21 cellular contexts compared by ENCODE assay signal in the genomic region with DNA sequence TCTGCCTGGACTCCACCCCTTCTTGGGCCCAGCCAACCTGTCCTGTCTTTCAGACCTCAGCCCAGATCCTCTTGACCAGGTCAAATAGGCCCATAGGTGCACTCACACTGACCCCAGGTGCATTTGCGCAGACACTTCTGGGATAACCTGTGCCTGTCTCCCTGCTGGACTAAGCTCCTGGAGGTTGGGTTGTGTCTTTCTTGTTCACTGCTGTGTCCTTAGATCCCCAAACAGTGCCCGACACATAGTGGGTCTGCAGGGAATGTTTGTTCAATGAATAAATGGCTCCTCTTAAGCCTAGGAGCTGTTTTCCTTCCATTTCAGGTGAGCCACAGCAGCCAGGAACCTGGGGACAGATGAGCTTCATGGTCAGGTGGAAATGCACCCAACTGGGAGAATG. TPM values are rescaled to one million over a fixed set of nuclear protein-coding genes. Genes with fewer than 3 reads are reported as not detected.
DNase-seq lines count a peak whose midpoint lies in the region; ATAC-seq, FAIRE-seq and TF ChIP-seq lines count a peak whose summit lies in the region.
"Had no signal": no experiment of that assay in that cellular context is flagged by ENCODE, and none has a peak within 500 bp of the region (broad histone marks: within the 10 kb centered on the region; RNA-seq: fewer than 3 reads in every experiment).

No MANE protein-coding gene starts in this region.

- TF ChIP-seq CTCF in K562 (IDR thresholded peaks at IDR 0.05 in 2 of 3, conservative IDR thresholded peaks at IDR 0.05 in 1 of 3; ENCODE audit: insufficient read depth in 2 of 3, low read depth in 1 of 3, low read length in 3 of 3): no peak

- intact Hi-C loops in K562 (cut with micrococcal nuclease): no loop called here
- intact Hi-C loops in sciatic nerve (cut with DNase I): no loop called here

- H3K9me3 ChIP-seq in K562 (replicated peaks; ENCODE audit: control insufficient read depth, insufficient read depth, low read depth, low read length): no peaks in the 10 kb centered on the region
- H3K9me3 ChIP-seq in mesenchymal stem cell (ENCODE audit: control insufficient read depth, low read length): no peaks in the 10 kb centered on the region
- H3K9me3 ChIP-seq: BLaER1 treated with 17β-estradiol and CSF1 and Interleukin-3, amounts not matched to agents 10 nM and 100 nM; HAP-1 had no signal

- H3K36me3 Mint-ChIP-seq in activated naive CD4-positive, alpha-beta T cell treated with anti-CD3 and anti-CD28 coated beads, Interleukin-2, amount 10 ng/mL, durations not matched to agents 7 days and 5 days: peaks cover 56% of the 10 kb centered on the region

- CTCF ChIA-PET in activated naive CD4-positive, alpha-beta T cell treated with anti-CD3 and anti-CD28 coated beads, Interleukin-2, amount 10 ng/mL, durations not matched to agents 7 days and 5 days (lab: Charles Lee): no interaction called here
- CTCF ChIA-PET in K562 (lab: Yijun Ruan, JAX; ENCODE audit: low intra/inter-chr PET ratio): no interaction called here

- no peaks in the 10 kb centered on the region for H3K27me3 Mint-ChIP-seq in activated naive CD4-positive, alpha-beta T cell treated with anti-CD3 and anti-CD28 coated beads, Interleukin-2, amount 10 ng/mL, durations not matched to agents 7 days and 5 days
- H3K27me3 Mint-ChIP-seq: B cell had no signal

- no peak overlapping the region for H3K18ac ChIP-seq in mesenchymal stem cell (ENCODE audit: low read depth in 1 of 2, low read length in 2 of 2)

- no peaks in the 10 kb centered on the region for H4K20me1 ChIP-seq in K562 (replicated peaks; ENCODE audit: control insufficient read depth, insufficient read depth, low read length)

- H3K27ac ChIP-seq in K562 (ENCODE audit: extremely low read depth, low read depth, low read length) (no peak overlapping the region), mesenchymal stem cell (ENCODE audit: low read length, poor library complexity, severe bottlenecking) (no peak overlapping the region)
- H3K27ac ChIP-seq: BLaER1 treated with 17β-estradiol and CSF1 and Interleukin-3, amounts not matched to agents 10 nM and 100 nM; GM23248 had no signal

- no peaks in the 10 kb centered on the region for H3K79me2 ChIP-seq in K562 (ENCODE audit: control insufficient read depth, insufficient read depth, low read length)

- ATAC-seq in K562 (no peak), sciatic nerve (peak; percentile 16)
- ATAC-seq: HepG2 had no signal

- no peak for TF ChIP-seq EP300 in K562 (IDR thresholded peaks at IDR 0.05; ENCODE audit: low read length)

- no peak overlapping the region for H3K4me3 Mint-ChIP-seq in activated naive CD4-positive, alpha-beta T cell treated with anti-CD3 and anti-CD28 coated beads, Interleukin-2, amount 10 ng/mL, durations not matched to agents 7 days and 5 days
- H3K4me3 Mint-ChIP-seq: B cell; CD8-positive, alpha-beta memory T cell had no signal

- H3K27me3 ChIP-seq in K562 (ENCODE audit: control insufficient read depth in 2 of 2, insufficient read depth in 2 of 2, low read length in 2 of 2) (no peaks in the 10 kb centered on the region), mesenchymal stem cell (ENCODE audit: control insufficient read depth in 1 of 2, insufficient read depth in 1 of 2, low read length in 2 of 2) (no peaks in the 10 kb centered on the region)
- H3K27me3 ChIP-seq: BLaER1 treated with 17β-estradiol and CSF1 and Interleukin-3, amounts not matched to agents 10 nM and 100 nM had no signal

- H2BK15ac ChIP-seq in mesenchymal stem cell (ENCODE audit: low read depth, poor library complexity, severe bottlenecking): no peak overlapping the region

- H2AFZ ChIP-seq in K562 (ENCODE audit: low read depth, low read length) (no peak overlapping the region), mesenchymal stem cell (ENCODE audit: low read depth, low read length) (no peak overlapping the region)
- H2AFZ ChIP-seq: GM23248 had no signal

- no peak overlapping the region for H3K4ac ChIP-seq in mesenchymal stem cell (ENCODE audit: low read depth in 1 of 2, low read length in 2 of 2)

- H3K4me1 Mint-ChIP-seq in activated naive CD4-positive, alpha-beta T cell treated with anti-CD3 and anti-CD28 coated beads, Interleukin-2, amount 10 ng/mL, durations not matched to agents 7 days and 5 days: no peaks in the 10 kb centered on the region
- H3K4me1 Mint-ChIP-seq: B cell had no signal

- no peaks in the 10 kb centered on the region; a peak in 1 of 5 replicates for H3K4me1 ChIP-seq in K562 (replicated peaks in 1 of 2; ENCODE audit: control insufficient read depth in 2 of 2, insufficient read depth in 2 of 2, low read length in 2 of 2)
- H3K4me1 ChIP-seq in mesenchymal stem cell (ENCODE audit: control insufficient read depth, insufficient read depth, low read depth, low read length): peaks cover 15% of the 10 kb centered on the region
- H3K4me1 ChIP-seq: BLaER1 treated with 17β-estradiol and CSF1 and Interleukin-3, amounts not matched to agents 10 nM and 100 nM; HAP-1 had no signal

- no peaks in the 10 kb centered on the region for H3K9me3 Mint-ChIP-seq in activated naive CD4-positive, alpha-beta T cell treated with anti-CD3 and anti-CD28 coated beads, Interleukin-2, amount 10 ng/mL, durations not matched to agents 7 days and 5 days
- H3K9me3 Mint-ChIP-seq: CD8-positive, alpha-beta memory T cell had no signal

- peak overlapping the region; percentile 71 for H3K27ac Mint-ChIP-seq in activated naive CD4-positive, alpha-beta T cell treated with anti-CD3 and anti-CD28 coated beads, Interleukin-2, amount 10 ng/mL, durations not matched to agents 7 days and 5 days
- H3K27ac Mint-ChIP-seq: B cell had no signal

- FAIRE-seq in K562 (lab: Jason Lieb, UNC): no peak
- FAIRE-seq: G401.6, GM12891, GM19239, HepG2 had no signal

- no TSS peak for BruUV-seq in K562 (replicated peaks; lab: Mats Ljungman, UMichigan)

- H4K8ac ChIP-seq in mesenchymal stem cell (ENCODE audit: low read length): no peak overlapping the region

- H3K4me2 ChIP-seq in K562 (ENCODE audit: insufficient read depth, low read length): no peak overlapping the region
- no peak overlapping the region for H3K4me2 ChIP-seq in mesenchymal stem cell (ENCODE audit: low read length, poor library complexity, severe bottlenecking)
- H3K4me2 ChIP-seq: BLaER1 treated with 17β-estradiol and CSF1 and Interleukin-3, amounts not matched to agents 10 nM and 100 nM had no signal

- H2AK5ac ChIP-seq in mesenchymal stem cell (ENCODE audit: low read length, severe bottlenecking): peak overlapping the region; percentile 3

- in situ Hi-C loops in K562 (cut with MboI): no loop called here

- no peak for TF ChIP-seq POLR2A in K562 (conservative IDR thresholded peaks at IDR 0.05)

- POLR2A ChIA-PET in K562 (lab: Yijun Ruan, JAX): no interaction called here

- H3K4me3 ChIP-seq in K562 (no peak overlapping the region), mesenchymal stem cell (ENCODE audit: insufficient read depth in 1 of 2, low read depth in 1 of 2, low read length in 2 of 2) (no peak overlapping the region)
- H3K4me3 ChIP-seq: BLaER1 treated with 17β-estradiol and CSF1 and Interleukin-3, amounts not matched to agents 10 nM and 100 nM; GM23248; HAP-1 had no signal

- WGBS in K562 (ENCODE audit: insufficient coverage, low coverage, missing lambda C conversion rate): 90% methylated on average over 2 of the region's 2 CpGs
- WGBS in mesenchymal stem cell: 98% methylated on average over 2 of the region's 2 CpGs

- H4K91ac ChIP-seq in mesenchymal stem cell (ENCODE audit: low read length): no peak overlapping the region

- no peak overlapping the region for H3K23ac ChIP-seq in mesenchymal stem cell (ENCODE audit: low read length in 2 of 2)

- H3K9me1 ChIP-seq in K562 (ENCODE audit: control insufficient read depth, insufficient read depth, low read length): peaks cover 2% of the 10 kb centered on the region

- no peak overlapping the region for H2BK12ac ChIP-seq in mesenchymal stem cell (ENCODE audit: low read length in 2 of 2)

- H3K14ac ChIP-seq in mesenchymal stem cell (ENCODE audit: low read length in 2 of 2): no peak overlapping the region

- H3K9ac ChIP-seq in K562 (ENCODE audit: insufficient read depth in 1 of 2, low read depth in 2 of 2, low read length in 2 of 2): no peak overlapping the region; a peak in 1 of 4 replicates
- no peak overlapping the region for H3K9ac ChIP-seq in mesenchymal stem cell (ENCODE audit: low read length)
- H3K9ac ChIP-seq: BLaER1 treated with 17β-estradiol and CSF1 and Interleukin-3, amounts not matched to agents 10 nM and 100 nM; GM23248 had no signal

- no peak overlapping the region for H2BK5ac ChIP-seq in mesenchymal stem cell (ENCODE audit: low read depth, low read length, poor library complexity, severe bottlenecking)

- TF ChIP-seq RAD21 in K562 (CRISPR knock-in tag; conservative IDR thresholded peaks at IDR 0.05 in 1 of 2, IDR thresholded peaks at IDR 0.05 in 1 of 2): no peak

- no peaks in the 10 kb centered on the region for H3K79me1 ChIP-seq in mesenchymal stem cell (replicated peaks; ENCODE audit: low read length, poor library complexity, severe bottlenecking)

- DNase-seq in activated naive CD4-positive, alpha-beta T cell treated with anti-CD3 and anti-CD28 coated beads, Interleukin-2, amount 10 ng/mL, durations not matched to agents 7 days and 5 days: no peak
- DNase-seq in activated naive CD4-positive, alpha-beta T cell (lab: John Stamatoyannopoulos, UW): no peak
- DNase-seq in K562 (ENCODE audit: extremely low read depth in 1 of 4, low spot score in 3 of 4) (no peak), mesenchymal stem cell (no peak), sciatic nerve (ENCODE audit: low spot score) (no peak), NCI-H2171 (lab: John Stamatoyannopoulos, UW) (no peak), GM19240 (ENCODE audit: insufficient read length, low spot score) (no peak), NCI-H1105 (lab: John Stamatoyannopoulos, UW) (no peak)
- DNase-seq: CD8-positive, alpha-beta memory T cell; COR-L47; DMS 273 treated with DMSO at 0.1 percent for 48 hours; DMS53; DND-41; GM23248 had no signal

- no peak overlapping the region for H2BK120ac ChIP-seq in mesenchymal stem cell (ENCODE audit: low read depth, low read length)

- H3K36me3 ChIP-seq in K562 (ENCODE audit: control insufficient read depth, insufficient read depth, low read length) (peaks cover 67% of the 10 kb centered on the region; the same call in 2 of the 3 replicates), mesenchymal stem cell (ENCODE audit: control insufficient read depth in 1 of 2, insufficient read depth in 2 of 2, low read depth in 1 of 2, low read length in 2 of 2) (peaks cover 0 to 78% of the 10 kb centered on the region in 2 experiments)
- H3K36me3 ChIP-seq: HAP-1 had no signal

RNA-seq across cellular contexts. Expression of gene NLRP1, which starts 48.9 kb away (rescaled TPM):
- 185 and 304 TPM in 2 replicates for total RNA-seq in K562 (2011; cell fraction: chromatin; rRNA removed; ENCODE audit: low replicate concordance)
- 150 and 159 TPM in 2 replicates for total RNA-seq in K562 (2011; cell fraction: nucleolus; rRNA removed)
- total RNA-seq in K562 (2011; cell fraction: nucleoplasm; rRNA removed): 157 TPM in 2 replicates
- total RNA-seq in K562 (2014; rRNA removed) (27.7 and 37.8 TPM in 2 replicates), K562 (2014; rRNA removed; fragmentation: Illumina TruSeq; extraction: Trizol) (14.9 and 18.8 TPM in 2 replicates), K562 (2015; rRNA removed; fragmentation: Illumina TruSeq; extraction: Trizol) (17.2 and 19.3 TPM in 2 replicates), K562 (2021) (36.7 and 47.4 TPM in 2 replicates), sciatic nerve (51.4 TPM)
- polyA plus RNA-seq in K562 (2011; rRNA removed) (44.6 and 47.1 TPM in 2 replicates), K562 (2014; fragmentation: Illumina TruSeq; extraction: Trizol) (51.1 and 53.9 TPM in 2 replicates), K562 (2014; fragmentation: Nextera tagmentation; extraction: Ambion mirVana) (1 to 10 TPM; 4.0 to 4.1 TPM), K562 (2014; rRNA removed) (61.0 and 69.4 TPM in 2 replicates)
- polyA plus RNA-seq in K562 (2011; cell fraction: cytosol; rRNA removed): 32.2 and 35.4 TPM in 2 replicates
- 282 and 529 TPM in 2 replicates for polyA plus RNA-seq in K562 (2011; cell fraction: nucleus; rRNA removed)
- polyA plus RNA-seq in K562 (2012): 26.6 and 58.6 TPM in 2 replicates
- polyA minus RNA-seq in K562 (2011; rRNA and poly(A)+ RNA removed): 13.3 and 17.5 TPM in 2 replicates
- polyA minus RNA-seq in K562 (2011; cell fraction: cytosol; rRNA and poly(A)+ RNA removed): 12.6 and 12.8 TPM in 2 replicates
- 47.7 and 52.1 TPM in 2 replicates for polyA minus RNA-seq in K562 (2011; cell fraction: nucleus; rRNA and poly(A)+ RNA removed)
- 27.0 TPM for polyA plus RNA-seq in mesenchymal stem cell (2013, experiment 1 of 2)
- polyA plus RNA-seq in mesenchymal stem cell (2013, experiment 2 of 2): 25.3 TPM

RNA-seq across cellular contexts. Expression of gene MIS12, which starts 49.1 kb away (rescaled TPM):
- 9.9 and 23.9 TPM in 2 replicates for total RNA-seq in K562 (2011; cell fraction: chromatin; rRNA removed; ENCODE audit: low replicate concordance)
- 7.5 and 8.8 TPM in 2 replicates for total RNA-seq in K562 (2011; cell fraction: nucleolus; rRNA removed)
- 13.2 and 17.2 TPM in 2 replicates for total RNA-seq in K562 (2011; cell fraction: nucleoplasm; rRNA removed)
- total RNA-seq in K562 (2014; rRNA removed) (13.4 and 31.9 TPM in 2 replicates), K562 (2014; rRNA removed; fragmentation: Illumina TruSeq; extraction: Trizol) (25.5 and 27.5 TPM in 2 replicates), K562 (2015; rRNA removed; fragmentation: Illumina TruSeq; extraction: Trizol) (23.2 and 25.9 TPM in 2 replicates), K562 (2021) (16.6 and 17.2 TPM in 2 replicates), sciatic nerve (15.0 TPM)
- polyA plus RNA-seq in K562 (2011; rRNA removed) (23.5 and 29.8 TPM in 2 replicates), K562 (2014; fragmentation: Illumina TruSeq; extraction: Trizol) (21.4 and 27.2 TPM in 2 replicates), K562 (2014; fragmentation: Nextera tagmentation; extraction: Ambion mirVana) (10 to 100 TPM; 13.5 to 23.8 TPM), K562 (2014; rRNA removed) (17.3 and 19.1 TPM in 2 replicates)
- 6.3 and 10.2 TPM in 2 replicates for polyA plus RNA-seq in K562 (2011; cell fraction: cytosol; rRNA removed)
- 11.4 and 17.9 TPM in 2 replicates for polyA plus RNA-seq in K562 (2011; cell fraction: nucleus; rRNA removed)
- polyA plus RNA-seq in K562 (2012): 15.9 and 18.4 TPM in 2 replicates
- 16.3 and 19.1 TPM in 2 replicates for polyA minus RNA-seq in K562 (2011; rRNA and poly(A)+ RNA removed)
- 7.5 and 9.7 TPM in 2 replicates for polyA minus RNA-seq in K562 (2011; cell fraction: cytosol; rRNA and poly(A)+ RNA removed)
- 3.6 and 6.2 TPM in 2 replicates for polyA minus RNA-seq in K562 (2011; cell fraction: nucleus; rRNA and poly(A)+ RNA removed)
- polyA plus RNA-seq in mesenchymal stem cell (2013, experiment 1 of 2): 10.6 TPM
- 9.2 TPM for polyA plus RNA-seq in mesenchymal stem cell (2013, experiment 2 of 2)

RNA-seq across cellular contexts. Expression of gene DERL2, which starts 49.5 kb away (rescaled TPM):
- total RNA-seq in K562 (2011; cell fraction: chromatin; rRNA removed; ENCODE audit: low replicate concordance): 37.6 and 66.8 TPM in 2 replicates
- total RNA-seq in K562 (2011; cell fraction: nucleolus; rRNA removed): 28.9 and 32.4 TPM in 2 replicates
- 52.6 and 69.4 TPM in 2 replicates for total RNA-seq in K562 (2011; cell fraction: nucleoplasm; rRNA removed)
- total RNA-seq in K562 (2014; rRNA removed) (11.5 and 15.5 TPM in 2 replicates), K562 (2014; rRNA removed; fragmentation: Illumina TruSeq; extraction: Trizol) (24.5 and 29.8 TPM in 2 replicates), K562 (2015; rRNA removed; fragmentation: Illumina TruSeq; extraction: Trizol) (21.2 and 22.4 TPM in 2 replicates), K562 (2021) (30.9 and 35.6 TPM in 2 replicates), sciatic nerve (55.1 TPM)
- polyA plus RNA-seq in K562 (2011; rRNA removed) (32.6 and 35.7 TPM in 2 replicates), K562 (2014; fragmentation: Illumina TruSeq; extraction: Trizol) (18.5 and 24.8 TPM in 2 replicates), K562 (2014; fragmentation: Nextera tagmentation; extraction: Ambion mirVana) (100 to 1,000 TPM; 105 TPM), K562 (2014; rRNA removed) (30.7 and 31.0 TPM in 2 replicates)
- 11.9 and 26.2 TPM in 2 replicates for polyA plus RNA-seq in K562 (2011; cell fraction: cytosol; rRNA removed)
- polyA plus RNA-seq in K562 (2011; cell fraction: nucleus; rRNA removed): 38.2 and 51.0 TPM in 2 replicates
- 24.4 and 27.8 TPM in 2 replicates for polyA plus RNA-seq in K562 (2012)
- 14.6 and 15.6 TPM in 2 replicates for polyA minus RNA-seq in K562 (2011; rRNA and poly(A)+ RNA removed)
- polyA minus RNA-seq in K562 (2011; cell fraction: cytosol; rRNA and poly(A)+ RNA removed): 6.7 and 9.0 TPM in 2 replicates
- 21.9 and 28.2 TPM in 2 replicates for polyA minus RNA-seq in K562 (2011; cell fraction: nucleus; rRNA and poly(A)+ RNA removed)
- polyA plus RNA-seq in mesenchymal stem cell (2013, experiment 1 of 2): 46.0 TPM
- 45.1 TPM for polyA plus RNA-seq in mesenchymal stem cell (2013, experiment 2 of 2)
